In the genomic region with DNA sequence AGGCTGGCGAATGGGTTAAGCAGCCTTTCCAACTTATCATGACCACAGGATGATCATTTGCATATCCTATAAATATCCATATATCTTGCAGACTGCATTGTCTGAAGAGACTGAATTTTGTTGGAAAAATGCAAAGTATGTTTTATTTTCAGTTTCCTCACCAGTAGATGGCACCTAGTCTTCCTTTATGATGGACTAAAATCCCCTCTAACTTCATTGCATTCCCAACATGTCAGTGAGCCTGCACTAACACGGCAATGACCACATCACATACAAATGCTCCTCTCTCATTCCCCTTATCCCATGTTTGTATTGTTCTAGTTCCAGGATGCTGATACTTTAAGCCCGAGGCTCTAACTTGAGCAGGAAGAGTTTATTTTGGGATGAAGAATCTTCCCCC, we compare ENCODE assay signal across 1 cellular context.
TF ChIP-seq lines count a peak whose summit lies in the region.

No MANE protein-coding gene starts in this region.

TF ChIP-seq in HepG2, 621 proteins besides CTCF, POLR2A, EP300 and RAD21 (continued from another document and continues in another):
- TF ChIP-seq, protein P1, sequence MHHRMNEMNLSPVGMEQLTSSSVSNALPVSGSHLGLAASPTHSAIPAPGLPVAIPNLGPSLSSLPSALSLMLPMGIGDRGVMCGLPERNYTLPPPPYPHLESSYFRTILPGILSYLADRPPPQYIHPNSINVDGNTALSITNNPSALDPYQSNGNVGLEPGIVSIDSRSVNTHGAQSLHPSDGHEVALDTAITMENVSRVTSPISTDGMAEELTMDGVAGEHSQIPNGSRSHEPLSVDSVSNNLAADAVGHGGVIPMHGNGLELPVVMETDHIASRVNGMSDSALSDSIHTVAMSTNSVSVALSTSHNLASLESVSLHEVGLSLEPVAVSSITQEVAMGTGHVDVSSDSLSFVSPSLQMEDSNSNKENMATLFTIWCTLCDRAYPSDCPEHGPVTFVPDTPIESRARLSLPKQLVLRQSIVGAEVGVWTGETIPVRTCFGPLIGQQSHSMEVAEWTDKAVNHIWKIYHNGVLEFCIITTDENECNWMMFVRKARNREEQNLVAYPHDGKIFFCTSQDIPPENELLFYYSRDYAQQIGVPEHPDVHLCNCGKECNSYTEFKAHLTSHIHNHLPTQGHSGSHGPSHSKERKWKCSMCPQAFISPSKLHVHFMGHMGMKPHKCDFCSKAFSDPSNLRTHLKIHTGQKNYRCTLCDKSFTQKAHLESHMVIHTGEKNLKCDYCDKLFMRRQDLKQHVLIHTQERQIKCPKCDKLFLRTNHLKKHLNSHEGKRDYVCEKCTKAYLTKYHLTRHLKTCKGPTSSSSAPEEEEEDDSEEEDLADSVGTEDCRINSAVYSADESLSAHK (CRISPR knock-in tag; IDR thresholded peaks at IDR 0.05; ENCODE audit: borderline replicate concordance): no peak
- TF ChIP-seq SPEN (CRISPR knock-in tag; IDR thresholded peaks at IDR 0.05; ENCODE audit: low read depth): no peak
- TF ChIP-seq REL (CRISPR knock-in tag; conservative IDR thresholded peaks at IDR 0.05): no peak
- TF ChIP-seq SCMH1 (CRISPR knock-in tag; IDR thresholded peaks at IDR 0.05; ENCODE audit: borderline replicate concordance): no peak
- no peak for TF ChIP-seq CENPT (CRISPR knock-in tag; IDR thresholded peaks at IDR 0.05; ENCODE audit: low read depth)
- TF ChIP-seq SP4 (CRISPR knock-in tag; IDR thresholded peaks at IDR 0.05): no peak
- TF ChIP-seq NFIC (IDR thresholded peaks at IDR 0.05; ENCODE audit: low read length): no peak
- TF ChIP-seq RXRA (CRISPR knock-in tag; IDR thresholded peaks at IDR 0.05): no peak
- no peak for TF ChIP-seq JDP2 (CRISPR knock-in tag; IDR thresholded peaks at IDR 0.05; ENCODE audit: borderline replicate concordance)
- no peak for TF ChIP-seq GATAD1 (CRISPR knock-in tag; IDR thresholded peaks at IDR 0.05)
- TF ChIP-seq TAF15 (IDR thresholded peaks at IDR 0.05; ENCODE audit: low read depth, low read length, poor library complexity, severe bottlenecking): no peak
- TF ChIP-seq ZNF264 (CRISPR knock-in tag; IDR thresholded peaks at IDR 0.05): no peak
- no peak for TF ChIP-seq ZFP62 (CRISPR knock-in tag; IDR thresholded peaks at IDR 0.05)
- TF ChIP-seq NR3C1 (CRISPR knock-in tag; IDR thresholded peaks at IDR 0.05): no peak
- TF ChIP-seq KLF13 (CRISPR knock-in tag; IDR thresholded peaks at IDR 0.05): no peak
- TF ChIP-seq, protein P2, sequence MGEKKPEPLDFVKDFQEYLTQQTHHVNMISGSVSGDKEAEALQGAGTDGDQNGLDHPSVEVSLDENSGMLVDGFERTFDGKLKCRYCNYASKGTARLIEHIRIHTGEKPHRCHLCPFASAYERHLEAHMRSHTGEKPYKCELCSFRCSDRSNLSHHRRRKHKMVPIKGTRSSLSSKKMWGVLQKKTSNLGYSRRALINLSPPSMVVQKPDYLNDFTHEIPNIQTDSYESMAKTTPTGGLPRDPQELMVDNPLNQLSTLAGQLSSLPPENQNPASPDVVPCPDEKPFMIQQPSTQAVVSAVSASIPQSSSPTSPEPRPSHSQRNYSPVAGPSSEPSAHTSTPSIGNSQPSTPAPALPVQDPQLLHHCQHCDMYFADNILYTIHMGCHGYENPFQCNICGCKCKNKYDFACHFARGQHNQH (CRISPR knock-in tag; IDR thresholded peaks at IDR 0.05): 0 out of 2 replicates have a peak, but pooled peaks have one; percentile 19
- 0 out of 2 replicates have a peak, but pooled peaks have one; percentile 25 for TF ChIP-seq ELF4 (CRISPR knock-in tag; IDR thresholded peaks at IDR 0.05; ENCODE audit: borderline replicate concordance)
- TF ChIP-seq YEATS4 (CRISPR knock-in tag; IDR thresholded peaks at IDR 0.05; ENCODE audit: borderline replicate concordance): no peak
- no peak for TF ChIP-seq IKZF1 (IDR thresholded peaks at IDR 0.05)
- TF ChIP-seq SOX6 (IDR thresholded peaks at IDR 0.05): no peak
- TF ChIP-seq SOX6 (CRISPR knock-in tag; IDR thresholded peaks at IDR 0.05): no peak
- no peak for TF ChIP-seq STAT5B (CRISPR knock-in tag; IDR thresholded peaks at IDR 0.05)
- TF ChIP-seq, protein P3, sequence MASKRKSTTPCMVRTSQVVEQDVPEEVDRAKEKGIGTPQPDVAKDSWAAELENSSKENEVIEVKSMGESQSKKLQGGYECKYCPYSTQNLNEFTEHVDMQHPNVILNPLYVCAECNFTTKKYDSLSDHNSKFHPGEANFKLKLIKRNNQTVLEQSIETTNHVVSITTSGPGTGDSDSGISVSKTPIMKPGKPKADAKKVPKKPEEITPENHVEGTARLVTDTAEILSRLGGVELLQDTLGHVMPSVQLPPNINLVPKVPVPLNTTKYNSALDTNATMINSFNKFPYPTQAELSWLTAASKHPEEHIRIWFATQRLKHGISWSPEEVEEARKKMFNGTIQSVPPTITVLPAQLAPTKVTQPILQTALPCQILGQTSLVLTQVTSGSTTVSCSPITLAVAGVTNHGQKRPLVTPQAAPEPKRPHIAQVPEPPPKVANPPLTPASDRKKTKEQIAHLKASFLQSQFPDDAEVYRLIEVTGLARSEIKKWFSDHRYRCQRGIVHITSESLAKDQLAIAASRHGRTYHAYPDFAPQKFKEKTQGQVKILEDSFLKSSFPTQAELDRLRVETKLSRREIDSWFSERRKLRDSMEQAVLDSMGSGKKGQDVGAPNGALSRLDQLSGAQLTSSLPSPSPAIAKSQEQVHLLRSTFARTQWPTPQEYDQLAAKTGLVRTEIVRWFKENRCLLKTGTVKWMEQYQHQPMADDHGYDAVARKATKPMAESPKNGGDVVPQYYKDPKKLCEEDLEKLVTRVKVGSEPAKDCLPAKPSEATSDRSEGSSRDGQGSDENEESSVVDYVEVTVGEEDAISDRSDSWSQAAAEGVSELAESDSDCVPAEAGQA (IDR thresholded peaks at IDR 0.05; ENCODE audit: low read depth): no peak
- TF ChIP-seq, protein P3 (CRISPR knock-in tag; IDR thresholded peaks at IDR 0.05; ENCODE audit: borderline replicate concordance): no peak
- TF ChIP-seq ZNF652 (CRISPR knock-in tag; IDR thresholded peaks at IDR 0.05; ENCODE audit: borderline replicate concordance, low read depth): no peak
- no peak for TF ChIP-seq ZNF850 (CRISPR knock-in tag; conservative IDR thresholded peaks at IDR 0.05)
- no peak for TF ChIP-seq RBM22 (optimal IDR thresholded peaks at IDR 0.05; ENCODE audit: low read length)
- TF ChIP-seq BRCA1 (CRISPR knock-in tag; IDR thresholded peaks at IDR 0.05): no peak
- no peak for TF ChIP-seq ZMYM3 (CRISPR knock-in tag; IDR thresholded peaks at IDR 0.05)
- TF ChIP-seq ZSCAN30 (CRISPR knock-in tag; IDR thresholded peaks at IDR 0.05): no peak
- no peak for TF ChIP-seq ZFP36 (IDR thresholded peaks at IDR 0.05; ENCODE audit: borderline replicate concordance, low read depth, low read length, partially characterized antibody)
- no peak for TF ChIP-seq ZNF567 (CRISPR knock-in tag; IDR thresholded peaks at IDR 0.05; ENCODE audit: borderline replicate concordance)
- no peak for TF ChIP-seq ZBTB14 (CRISPR knock-in tag; IDR thresholded peaks at IDR 0.05)
- no peak for TF ChIP-seq KLF15 (CRISPR knock-in tag; IDR thresholded peaks at IDR 0.05; ENCODE audit: borderline replicate concordance)
- no peak for TF ChIP-seq ZNF33A (CRISPR knock-in tag; IDR thresholded peaks at IDR 0.05; ENCODE audit: borderline replicate concordance)
- TF ChIP-seq ELF1 (CRISPR knock-in tag; IDR thresholded peaks at IDR 0.05): no peak; the same call in 1 of the 2 replicates
- TF ChIP-seq, protein P4, sequence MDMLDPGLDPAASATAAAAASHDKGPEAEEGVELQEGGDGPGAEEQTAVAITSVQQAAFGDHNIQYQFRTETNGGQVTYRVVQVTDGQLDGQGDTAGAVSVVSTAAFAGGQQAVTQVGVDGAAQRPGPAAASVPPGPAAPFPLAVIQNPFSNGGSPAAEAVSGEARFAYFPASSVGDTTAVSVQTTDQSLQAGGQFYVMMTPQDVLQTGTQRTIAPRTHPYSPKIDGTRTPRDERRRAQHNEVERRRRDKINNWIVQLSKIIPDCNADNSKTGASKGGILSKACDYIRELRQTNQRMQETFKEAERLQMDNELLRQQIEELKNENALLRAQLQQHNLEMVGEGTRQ (IDR thresholded peaks at IDR 0.05; ENCODE audit: low read depth, low read length): no peak
- TF ChIP-seq, protein P4 (CRISPR knock-in tag; IDR thresholded peaks at IDR 0.05; ENCODE audit: borderline replicate concordance): no peak
- no peak for TF ChIP-seq ZNF720 (CRISPR knock-in tag; IDR thresholded peaks at IDR 0.05)
- TF ChIP-seq TBX3 (IDR thresholded peaks at IDR 0.05; ENCODE audit: borderline replicate concordance): no peak
- no peak for TF ChIP-seq MIXL1 (CRISPR knock-in tag; IDR thresholded peaks at IDR 0.05)
- TF ChIP-seq NPAS2 (CRISPR knock-in tag; IDR thresholded peaks at IDR 0.05; ENCODE audit: borderline replicate concordance): no peak
- TF ChIP-seq AGO2 (optimal IDR thresholded peaks at IDR 0.05; ENCODE audit: low read depth, low read length): no peak
- TF ChIP-seq ZNF256 (CRISPR knock-in tag; conservative IDR thresholded peaks at IDR 0.05): no peak
- TF ChIP-seq, protein P5, sequence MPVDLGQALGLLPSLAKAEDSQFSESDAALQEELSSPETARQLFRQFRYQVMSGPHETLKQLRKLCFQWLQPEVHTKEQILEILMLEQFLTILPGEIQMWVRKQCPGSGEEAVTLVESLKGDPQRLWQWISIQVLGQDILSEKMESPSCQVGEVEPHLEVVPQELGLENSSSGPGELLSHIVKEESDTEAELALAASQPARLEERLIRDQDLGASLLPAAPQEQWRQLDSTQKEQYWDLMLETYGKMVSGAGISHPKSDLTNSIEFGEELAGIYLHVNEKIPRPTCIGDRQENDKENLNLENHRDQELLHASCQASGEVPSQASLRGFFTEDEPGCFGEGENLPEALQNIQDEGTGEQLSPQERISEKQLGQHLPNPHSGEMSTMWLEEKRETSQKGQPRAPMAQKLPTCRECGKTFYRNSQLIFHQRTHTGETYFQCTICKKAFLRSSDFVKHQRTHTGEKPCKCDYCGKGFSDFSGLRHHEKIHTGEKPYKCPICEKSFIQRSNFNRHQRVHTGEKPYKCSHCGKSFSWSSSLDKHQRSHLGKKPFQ (CRISPR knock-in tag; IDR thresholded peaks at IDR 0.05; ENCODE audit: insufficient replicate concordance): no peak
- TF ChIP-seq ZBTB44 (CRISPR knock-in tag; IDR thresholded peaks at IDR 0.05): no peak
- TF ChIP-seq, protein P6, sequence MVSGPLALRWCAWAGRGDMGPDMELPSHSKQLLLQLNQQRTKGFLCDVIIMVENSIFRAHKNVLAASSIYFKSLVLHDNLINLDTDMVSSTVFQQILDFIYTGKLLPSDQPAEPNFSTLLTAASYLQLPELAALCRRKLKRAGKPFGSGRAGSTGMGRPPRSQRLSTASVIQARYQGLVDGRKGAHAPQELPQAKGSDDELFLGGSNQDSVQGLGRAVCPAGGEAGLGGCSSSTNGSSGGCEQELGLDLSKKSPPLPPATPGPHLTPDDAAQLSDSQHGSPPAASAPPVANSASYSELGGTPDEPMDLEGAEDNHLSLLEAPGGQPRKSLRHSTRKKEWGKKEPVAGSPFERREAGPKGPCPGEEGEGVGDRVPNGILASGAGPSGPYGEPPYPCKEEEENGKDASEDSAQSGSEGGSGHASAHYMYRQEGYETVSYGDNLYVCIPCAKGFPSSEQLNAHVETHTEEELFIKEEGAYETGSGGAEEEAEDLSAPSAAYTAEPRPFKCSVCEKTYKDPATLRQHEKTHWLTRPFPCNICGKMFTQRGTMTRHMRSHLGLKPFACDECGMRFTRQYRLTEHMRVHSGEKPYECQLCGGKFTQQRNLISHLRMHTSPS (CRISPR knock-in tag; IDR thresholded peaks at IDR 0.05; ENCODE audit: low read depth): no peak
- TF ChIP-seq IRF2 (CRISPR knock-in tag; IDR thresholded peaks at IDR 0.05): no peak; the same call in 1 of the 2 replicates
- no peak for TF ChIP-seq DNMT3B (CRISPR knock-in tag; conservative IDR thresholded peaks at IDR 0.05)
- TF ChIP-seq ATF7 (IDR thresholded peaks at IDR 0.05): no peak
- TF ChIP-seq ATF7 (CRISPR knock-in tag; IDR thresholded peaks at IDR 0.05): no peak
- TF ChIP-seq ZBTB21 (CRISPR knock-in tag; IDR thresholded peaks at IDR 0.05): no peak
